Comparison of ENCODE assay signal across 18 cellular contexts in the genomic region with DNA sequence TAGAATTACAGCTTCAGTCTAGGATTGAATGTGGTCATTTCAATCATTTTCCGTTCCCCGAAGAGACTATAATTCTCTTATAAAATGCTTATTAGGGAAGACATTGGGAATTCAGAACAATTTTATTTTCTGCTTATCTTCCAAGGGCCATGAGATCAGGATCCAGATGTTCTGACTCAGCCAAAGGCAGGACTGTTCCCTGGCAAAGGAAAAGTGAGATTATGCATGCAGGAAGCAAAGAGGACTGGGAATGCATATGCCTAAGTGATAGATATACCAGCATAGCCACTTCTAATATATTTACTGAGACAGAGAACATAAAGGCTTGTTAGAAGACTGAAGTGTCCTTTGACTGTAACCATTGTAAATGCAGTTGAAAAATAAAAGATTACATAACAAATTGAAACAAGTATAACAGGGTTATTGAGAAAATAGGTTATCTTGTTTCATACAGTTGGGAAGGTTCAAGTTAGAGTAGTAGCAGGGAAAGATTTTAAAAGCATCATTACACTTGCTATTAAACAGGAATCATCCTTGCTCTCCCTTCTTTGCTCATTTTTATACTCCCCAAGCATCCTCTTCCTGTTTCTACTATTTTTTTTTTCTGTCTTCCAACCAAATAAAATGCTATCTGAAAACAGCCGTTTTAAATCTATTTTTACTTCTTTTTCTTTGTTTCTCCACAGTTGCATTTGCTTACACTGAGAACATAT.
DNase-seq lines count a peak whose midpoint lies in the region; ATAC-seq, FAIRE-seq and TF ChIP-seq lines count a peak whose summit lies in the region.
"Had no signal": no experiment of that assay in that cellular context is flagged by ENCODE, and none has a peak within 500 bp of the region (broad histone marks: within the 10 kb centered on the region; RNA-seq: fewer than 3 reads in every experiment).

No MANE protein-coding gene starts in this region.

- H3K4me1 ChIP-seq in astrocyte (ENCODE audit: insufficient read depth, low read length) (no peaks in the 10 kb centered on the region), neural progenitor cell (peaks cover 10% of the 10 kb centered on the region), aorta (ENCODE audit: control insufficient read depth in 1 of 2, insufficient read depth in 2 of 2, low read length in 2 of 2) (no peaks in the 10 kb centered on the region)

- H3K9ac ChIP-seq in astrocyte (ENCODE audit: low read length) (no peak overlapping the region), neural progenitor cell (no peak overlapping the region)

- no peak overlapping the region for H3K4me3 ChIP-seq in astrocyte (ENCODE audit: insufficient read depth, low read depth, low read length)
- no peak overlapping the region for H3K4me3 ChIP-seq in neural progenitor cell
- no peak overlapping the region for H3K4me3 ChIP-seq in aorta (ENCODE audit: low read length in 2 of 2)
- H3K4me3 ChIP-seq: lung, upper lobe of left lung had no signal

- DNase-seq in EL (peak; percentile 48), astrocyte (ENCODE audit: low read depth) (peak; percentile 3), left ventricle myocardium superior (no peak), neural progenitor cell (ENCODE audit: low spot score) (no peak), aorta (no peak)
- no peak for DNase-seq in stimulated activated CD4-positive, alpha-beta T cell treated with anti-CD3 and anti-CD28 coated beads, Interleukin-2, amount 100 ng/mL, for 48 hours
- DNase-seq in activated CD4-positive, alpha-beta T cell treated with anti-CD3 and anti-CD28 coated beads for 48 hours = no peak
- DNase-seq: activated CD4-positive, alpha-beta T cell treated with anti-CD3 and anti-CD28 coated beads for 4 hours; activated naive CD8-positive, alpha-beta T cell treated with anti-CD3 and anti-CD28 coated beads, Interleukin-2, amount 10 ng/mL, durations not matched to agents 7 days and 5 days; activated T-cell treated with anti-CD3 and anti-CD28 coated beads for 4 hours; AML-193; Calu3; NCI-H2029 treated with DMSO at 0.1 percent for 48 hours; NK-92 treated with Interleukin-12 subunit alpha and Interleukin-12 subunit beta, amount 100 ng/mL, for 24 hours; upper lobe of left lung had no signal

- no peaks in the 10 kb centered on the region for H4K20me1 ChIP-seq in astrocyte (ENCODE audit: insufficient read depth, low read length)
- H4K20me1 ChIP-seq in neural progenitor cell (ENCODE audit: low read depth) = no peaks in the 10 kb centered on the region

- H3K79me2 ChIP-seq in astrocyte (ENCODE audit: insufficient read depth, low read length) (no peaks in the 10 kb centered on the region), neural progenitor cell (ENCODE audit: low read depth) (no peaks in the 10 kb centered on the region)

- H3K27ac ChIP-seq in astrocyte (ENCODE audit: low read depth, low read length) (no peak overlapping the region), neural progenitor cell (no peak overlapping the region), aorta (ENCODE audit: low read depth in 1 of 2, low read length in 2 of 2) (no peak overlapping the region)

- H3K27ac Mint-ChIP-seq in astrocyte (ENCODE audit: unreplicated experiment) (no peak overlapping the region), neural progenitor cell (no peak overlapping the region)
- H3K27ac Mint-ChIP-seq: activated naive CD8-positive, alpha-beta T cell treated with anti-CD3 and anti-CD28 coated beads, Interleukin-2, amount 10 ng/mL, durations not matched to agents 7 days and 5 days; stimulated activated memory B cell treated with anti-CD40 and anti-IgM and Interleukin-4, amounts not matched to agents 10 μg/mL and 1 μg/mL and 100 μg/mL, for 72 hours had no signal

- H3K27me3 ChIP-seq in astrocyte (ENCODE audit: insufficient read depth, low read length) = no peaks in the 10 kb centered on the region
- H3K27me3 ChIP-seq in neural progenitor cell = no peaks in the 10 kb centered on the region
- no peaks in the 10 kb centered on the region for H3K27me3 ChIP-seq in aorta (ENCODE audit: control insufficient read depth in 1 of 2, insufficient read depth in 2 of 2, low read length in 1 of 2)
- H3K27me3 ChIP-seq: upper lobe of left lung had no signal

- no peak for FAIRE-seq in astrocyte (lab: Jason Lieb, UNC)

- H3F3A ChIP-seq in neural progenitor cell (ENCODE audit: low read depth) = no peaks in the 10 kb centered on the region

- H3K4me3 Mint-ChIP-seq in astrocyte (ENCODE audit: unreplicated experiment) (no peak overlapping the region), neural progenitor cell (no peak overlapping the region)
- H3K4me3 Mint-ChIP-seq: activated naive CD8-positive, alpha-beta T cell treated with anti-CD3 and anti-CD28 coated beads, Interleukin-2, amount 10 ng/mL, durations not matched to agents 7 days and 5 days; stimulated activated memory B cell treated with anti-CD40 and anti-IgM and Interleukin-4, amounts not matched to agents 10 μg/mL and 1 μg/mL and 100 μg/mL, for 72 hours had no signal

- TF ChIP-seq CTCF in astrocyte (IDR thresholded peaks at IDR 0.05; ENCODE audit: insufficient read depth, low read depth, low read length) = no peak
- no peak for TF ChIP-seq CTCF in neural progenitor cell (IDR thresholded peaks at IDR 0.05)

- H3K9me3 ChIP-seq in astrocyte (ENCODE audit: insufficient read depth, low read depth, low read length) (no peaks in the 10 kb centered on the region), neural progenitor cell (ENCODE audit: low read depth) (no peaks in the 10 kb centered on the region), aorta (ENCODE audit: control insufficient read depth, low read length) (no peaks in the 10 kb centered on the region)
- H3K9me3 ChIP-seq: upper lobe of left lung had no signal

- H3K36me3 Mint-ChIP-seq in astrocyte (ENCODE audit: low read depth, unreplicated experiment) (no peaks in the 10 kb centered on the region), neural progenitor cell (no peaks in the 10 kb centered on the region)
- H3K36me3 Mint-ChIP-seq: activated naive CD8-positive, alpha-beta T cell treated with anti-CD3 and anti-CD28 coated beads, Interleukin-2, amount 10 ng/mL, durations not matched to agents 7 days and 5 days; stimulated activated memory B cell treated with anti-CD40 and anti-IgM and Interleukin-4, amounts not matched to agents 10 μg/mL and 1 μg/mL and 100 μg/mL, for 72 hours had no signal

- no peak overlapping the region for H2AFZ ChIP-seq in astrocyte (ENCODE audit: low read depth, low read length)
- peak overlapping the region; percentile 31 for H2AFZ ChIP-seq in neural progenitor cell (replicated peaks)

- no peaks in the 10 kb centered on the region for H3K36me3 ChIP-seq in astrocyte (ENCODE audit: insufficient read depth, low read length)
- H3K36me3 ChIP-seq in neural progenitor cell = no peaks in the 10 kb centered on the region
- H3K36me3 ChIP-seq in aorta (ENCODE audit: control insufficient read depth in 1 of 2, insufficient read depth in 2 of 2, low read length in 1 of 2) = no peaks in the 10 kb centered on the region
- H3K36me3 ChIP-seq: upper lobe of left lung had no signal

- WGBS in aorta, 2 donors = 12 to 15% methylated on average over 3 of the region's 3 CpGs

- ATAC-seq in left ventricle myocardium superior (peak; percentile 88), GM18498 (IDR thresholded peaks at IDR 0.05; ENCODE audit: unreplicated experiment) (no peak), aorta (ENCODE audit: low FRiP score) (no peak)
- ATAC-seq: stimulated activated memory B cell treated with anti-CD40 and anti-IgM and Interleukin-4, amounts not matched to agents 10 μg/mL and 1 μg/mL and 100 μg/mL, for 72 hours had no signal

- H3K27me3 Mint-ChIP-seq in astrocyte (ENCODE audit: low read depth, unreplicated experiment) (no peaks in the 10 kb centered on the region), neural progenitor cell (ENCODE audit: insufficient read depth, low read depth) (peaks cover 2% of the 10 kb centered on the region)
- H3K27me3 Mint-ChIP-seq: activated naive CD8-positive, alpha-beta T cell treated with anti-CD3 and anti-CD28 coated beads, Interleukin-2, amount 10 ng/mL, durations not matched to agents 7 days and 5 days; stimulated activated memory B cell treated with anti-CD40 and anti-IgM and Interleukin-4, amounts not matched to agents 10 μg/mL and 1 μg/mL and 100 μg/mL, for 72 hours had no signal

- H3K4me1 Mint-ChIP-seq in astrocyte (ENCODE audit: low read depth, unreplicated experiment) = peaks cover 6% of the 10 kb centered on the region
- H3K4me1 Mint-ChIP-seq in neural progenitor cell = no peaks in the 10 kb centered on the region
- H3K4me1 Mint-ChIP-seq: activated naive CD8-positive, alpha-beta T cell treated with anti-CD3 and anti-CD28 coated beads, Interleukin-2, amount 10 ng/mL, durations not matched to agents 7 days and 5 days; stimulated activated memory B cell treated with anti-CD40 and anti-IgM and Interleukin-4, amounts not matched to agents 10 μg/mL and 1 μg/mL and 100 μg/mL, for 72 hours had no signal

- no peaks in the 10 kb centered on the region for H3K9me3 Mint-ChIP-seq in astrocyte (ENCODE audit: unreplicated experiment)
- no peaks in the 10 kb centered on the region for H3K9me3 Mint-ChIP-seq in neural progenitor cell

- H3K4me2 ChIP-seq in astrocyte (ENCODE audit: low read length) (no peak overlapping the region), neural progenitor cell (no peak overlapping the region)

- intact Hi-C loops in left ventricle myocardium superior (cut with micrococcal nuclease) = no loop called here
- intact Hi-C loops in aorta (cut with DNase I) = no loop called here

Comparison
In these comparisons a context has a peak if more than half of its experiments do, and no peak if none do; other contexts are left out.
1. DNase-seq: peak in EL (single experiment) and astrocyte (single experiment); none in left ventricle myocardium superior (single experiment), neural progenitor cell (single experiment), stimulated activated CD4-positive, alpha-beta T cell treated with anti-CD3 and anti-CD28 coated beads, Interleukin-2, amount 100 ng/mL, for 48 hours (0 of 2), aorta (0 of 2) and activated CD4-positive, alpha-beta T cell treated with anti-CD3 and anti-CD28 coated beads for 48 hours (single experiment).